Comparison of ENCODE assay signal across 1 cellular context in the genomic region with DNA sequence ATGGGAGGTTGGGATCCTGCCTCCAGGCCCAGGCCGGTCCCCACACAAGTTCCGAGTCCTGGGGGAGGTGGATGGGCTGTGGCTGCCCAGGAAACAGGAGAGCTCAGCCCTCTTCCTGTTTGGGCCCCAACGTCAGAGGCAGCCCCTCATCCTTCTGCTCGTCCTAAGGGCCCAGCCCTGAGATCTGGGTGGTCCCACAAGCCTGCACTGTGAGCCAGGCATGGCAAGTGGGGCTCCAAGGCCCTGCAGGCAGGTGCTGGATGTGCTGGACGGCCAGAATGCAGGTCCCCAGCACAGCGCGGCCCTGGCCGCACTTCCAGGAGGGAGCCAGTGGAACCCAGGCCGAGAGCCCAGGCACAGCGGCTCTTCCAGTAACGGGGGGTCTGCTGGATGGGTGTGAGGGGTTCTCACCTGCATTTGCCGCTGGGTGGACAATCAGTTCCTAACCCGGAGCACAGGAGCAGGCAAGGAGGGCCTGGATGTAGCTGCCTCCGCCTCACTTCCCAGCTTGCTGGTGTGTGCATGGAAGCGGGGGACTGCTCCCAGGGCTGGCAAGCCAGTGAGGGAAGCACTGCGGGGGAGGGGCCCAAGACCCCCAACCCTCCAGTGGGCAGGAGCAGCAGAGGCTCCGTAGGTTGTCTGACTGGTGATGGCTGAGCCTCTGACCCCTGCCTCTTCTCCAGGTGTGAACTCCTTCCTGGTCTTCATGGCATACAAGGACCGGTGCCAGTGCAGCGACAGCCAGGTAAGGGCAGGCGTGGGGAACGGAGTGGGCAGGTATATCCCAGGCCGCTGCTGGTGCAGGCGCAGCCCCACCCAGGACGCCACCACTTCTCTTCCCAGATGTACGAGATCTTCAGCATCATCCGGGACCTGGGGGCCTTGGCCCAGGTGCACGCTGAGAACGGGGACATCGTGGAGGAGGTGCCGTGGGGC.
TF ChIP-seq lines count a peak whose summit lies in the region.

No MANE protein-coding gene starts in this region.

TF ChIP-seq in H1, 55 proteins besides CTCF, POLR2A, EP300 and RAD21:
- TF ChIP-seq RXRA (IDR thresholded peaks at IDR 0.05; ENCODE audit: insufficient read depth, low read depth, low read length) = no peak
- no peak for TF ChIP-seq YY1 (IDR thresholded peaks at IDR 0.05; ENCODE audit: low read depth, low read length)
- TF ChIP-seq KDM4A (IDR thresholded peaks at IDR 0.05; ENCODE audit: low read depth, low read length, severe bottlenecking) = no peak
- TF ChIP-seq SIN3A (conservative IDR thresholded peaks at IDR 0.05 in 1 of 2, IDR thresholded peaks at IDR 0.05 in 1 of 2; ENCODE audit: low read depth in 1 of 2, low read length in 2 of 2) = no peak
- TF ChIP-seq JUND (IDR thresholded peaks at IDR 0.05; ENCODE audit: low read length) = no peak
- TF ChIP-seq BACH1 (IDR thresholded peaks at IDR 0.05; ENCODE audit: low read length) = no peak
- no peak for TF ChIP-seq CHD1 (IDR thresholded peaks at IDR 0.05; ENCODE audit: low read depth, low read length)
- TF ChIP-seq EGR1 (IDR thresholded peaks at IDR 0.05; ENCODE audit: borderline replicate concordance, low read depth, low read length) = no peak
- TF ChIP-seq SP2 (IDR thresholded peaks at IDR 0.05; ENCODE audit: low read length) = no peak
- TF ChIP-seq JUN (IDR thresholded peaks at IDR 0.05; ENCODE audit: low read depth, low read length) = no peak
